Comparison of ENCODE assay signal across 1 cellular context in the genomic region with DNA sequence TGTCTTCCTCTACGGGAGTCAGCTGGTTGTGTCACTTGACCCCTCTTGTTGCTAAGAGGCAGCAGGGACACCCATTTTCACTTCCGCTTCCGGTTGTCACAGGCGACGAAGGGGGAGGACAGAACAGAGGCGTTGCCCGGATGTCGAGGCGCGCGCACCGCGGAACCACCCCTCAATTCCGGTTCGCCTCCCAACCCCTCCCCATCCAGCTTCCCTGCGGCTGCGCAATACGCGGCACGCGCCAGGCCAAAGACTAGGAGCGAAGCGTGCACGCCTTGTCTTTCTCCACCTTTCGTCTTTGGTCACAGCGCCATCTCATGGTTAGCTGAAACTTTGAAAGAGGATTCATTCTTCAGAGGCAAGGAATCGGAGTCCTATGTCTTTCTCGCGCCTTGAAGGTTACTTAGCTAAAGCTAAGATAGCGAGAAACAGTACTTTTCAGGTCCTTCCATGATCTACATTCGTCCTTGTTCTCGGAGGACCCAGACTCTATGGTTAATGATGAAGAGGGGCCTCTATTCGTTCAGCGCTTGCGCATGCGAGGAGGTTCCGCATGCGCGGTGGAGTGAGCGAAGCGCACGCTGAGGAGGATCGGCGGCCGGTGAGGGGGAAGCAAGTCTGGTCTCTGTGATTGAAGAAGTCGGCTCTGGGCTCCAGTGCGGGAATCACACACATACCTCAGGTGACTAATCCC.
A peak's percentile ranks its signal among the peaks of the same experiment; 100 is the strongest.
TF ChIP-seq lines count a peak whose summit lies in the region.

A gene (minus strand): TSS at position 30 of the 694 bp plus-strand sequence. CDS start 106 bp downstream, outside the sequence.
A gene (plus strand): TSS at position 554 of the 694 bp plus-strand sequence. CDS start 4,440 bp downstream, outside the sequence.

TF ChIP-seq in IMR-90, 13 proteins besides CTCF, POLR2A, EP300 and RAD21 (continued from another document):
- peak; percentile 94 for TF ChIP-seq MAZ (IDR thresholded peaks at IDR 0.05; ENCODE audit: borderline replicate concordance, low read depth, low read length)
- TF ChIP-seq MAFK (IDR thresholded peaks at IDR 0.05; ENCODE audit: low read depth, low read length) = no peak; the same call in 1 of the 2 replicates
- TF ChIP-seq MXI1 (IDR thresholded peaks at IDR 0.05; ENCODE audit: borderline replicate concordance, low read depth, low read length) = peak; percentile 75; the same call in 1 of the 2 replicates
